In the genomic region with DNA sequence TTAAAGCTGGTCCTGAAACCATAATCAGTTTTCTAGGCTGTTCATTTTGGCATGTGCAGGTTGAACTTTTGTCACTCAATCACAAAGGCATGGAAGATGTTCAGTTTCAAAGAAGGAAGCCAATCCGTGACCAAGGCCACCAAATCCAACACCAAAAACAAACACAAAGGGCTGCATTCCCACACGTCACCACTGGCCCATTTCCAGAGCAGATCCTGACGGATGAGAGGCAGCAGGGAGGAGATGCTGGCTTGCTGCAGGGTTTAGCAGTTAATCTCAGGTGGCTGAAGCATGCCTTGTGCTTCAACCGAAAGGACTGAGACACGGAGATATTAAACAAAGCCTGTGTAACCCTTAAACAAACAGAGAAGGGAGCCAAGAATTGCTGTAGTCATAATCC, we compare ENCODE assay signal across 12 cellular contexts.
DNase-seq lines count a peak whose midpoint lies in the region; ATAC-seq and TF ChIP-seq lines count a peak whose summit lies in the region.
"Had no signal": no experiment of that assay in that cellular context is flagged by ENCODE, and none has a peak within 500 bp of the region (broad histone marks: within the 10 kb centered on the region; RNA-seq: fewer than 3 reads in every experiment).

No MANE protein-coding gene starts in this region.

- H3K9ac ChIP-seq in Karpas-422 (ENCODE audit: low read length) = no peak overlapping the region

- H3K9me3 ChIP-seq in ascending aorta (no peaks in the 10 kb centered on the region), Karpas-422 (ENCODE audit: low read length) (no peaks in the 10 kb centered on the region)
- H3K9me3 ChIP-seq: Caco-2, prostate gland had no signal

- H3K27ac Mint-ChIP-seq in nephron progenitor cell = no peak overlapping the region

- no peaks in the 10 kb centered on the region for H3K9me3 Mint-ChIP-seq in nephron progenitor cell
- H3K9me3 Mint-ChIP-seq: central memory CD8-positive, alpha-beta T cell had no signal

- H3K36me3 ChIP-seq in ascending aorta (no peaks in the 10 kb centered on the region), Karpas-422 (ENCODE audit: insufficient read depth, low read length) (no peaks in the 10 kb centered on the region)
- H3K36me3 ChIP-seq: prostate gland had no signal

- TF ChIP-seq CTCF in ascending aorta (IDR thresholded peaks at IDR 0.05) (no peak), nephron progenitor cell (IDR thresholded peaks at IDR 0.05) (no peak)

- H3K4me1 Mint-ChIP-seq in nephron progenitor cell = peaks cover 49% of the 10 kb centered on the region
- H3K4me1 Mint-ChIP-seq: central memory CD8-positive, alpha-beta T cell had no signal

- H3K36me3 Mint-ChIP-seq in nephron progenitor cell (ENCODE audit: low read depth) = no peaks in the 10 kb centered on the region

- intact Hi-C loops in ascending aorta (cut with DNase I) = no loop called here
- intact Hi-C loops in left cardiac atrium (cut with DNase I) = loop anchor here in 1 of 2 donors (10.0 kb wide), 1 partner anchor 95 kb away; no protein-coding TSS in a partner anchor
- intact Hi-C loops in posterior vena cava (cut with DNase I) = no loop called here

- H3K4me1 ChIP-seq in ascending aorta = peaks cover 15 to 37% of the 10 kb centered on the region in 2 donors
- no peaks in the 10 kb centered on the region for H3K4me1 ChIP-seq in Karpas-422 (ENCODE audit: low read length)
- H3K4me1 ChIP-seq: Caco-2 had no signal

- H3K4me3 ChIP-seq in ascending aorta (peak overlapping the region in 1 of 2 donors; percentile 13), Karpas-422 (ENCODE audit: low read length) (no peak overlapping the region)
- H3K4me3 ChIP-seq: prostate gland had no signal

- H3K27me3 Mint-ChIP-seq in nephron progenitor cell (ENCODE audit: low read depth, poor library complexity) = peaks cover 15% of the 10 kb centered on the region

- peak; percentile 17 for DNase-seq in GM03348 (ENCODE audit: low spot score)
- DNase-seq in ascending aorta (ENCODE audit: low spot score in 2 of 2) = peak in 1 of 2 donors; percentile 77
- peak; percentile 85 for DNase-seq in left cardiac atrium
- DNase-seq in posterior vena cava (ENCODE audit: low spot score) = peak; percentile 90
- no peak for DNase-seq in T1000 (lab: John Stamatoyannopoulos, UW)
- no peak for DNase-seq in nephron progenitor cell
- DNase-seq in NCI-H1930 (lab: John Stamatoyannopoulos, UW) = no peak
- DNase-seq in Karpas-422 = no peak
- DNase-seq: hypothalamus had no signal

- no peak overlapping the region for H3K4me2 ChIP-seq in Karpas-422 (ENCODE audit: low read depth, low read length, poor library complexity, severe bottlenecking)

- no peak overlapping the region for H3K4me3 Mint-ChIP-seq in nephron progenitor cell
- H3K4me3 Mint-ChIP-seq: central memory CD8-positive, alpha-beta T cell had no signal

- H3K27me3 ChIP-seq in ascending aorta (no peaks in the 10 kb centered on the region), Karpas-422 (ENCODE audit: low read length) (no peaks in the 10 kb centered on the region)

- H3K9me2 ChIP-seq in Karpas-422 (replicated peaks; ENCODE audit: insufficient read depth, low read length) = no peaks in the 10 kb centered on the region

- no peaks in the 10 kb centered on the region for H4K20me1 ChIP-seq in Karpas-422 (ENCODE audit: insufficient read depth, low read depth, low read length)

- H3K27ac ChIP-seq in ascending aorta (peak overlapping the region; percentile 64 to 84), Karpas-422 (ENCODE audit: low read length) (no peak overlapping the region)
- H3K27ac ChIP-seq: prostate gland had no signal

- no peaks in the 10 kb centered on the region for H3K79me2 ChIP-seq in Karpas-422 (ENCODE audit: low read length)

- no peak overlapping the region for H2AFZ ChIP-seq in Karpas-422 (ENCODE audit: low read length)

- peak; percentile 28 to 30 for ATAC-seq in left cardiac atrium

Comparison
In these comparisons a context has a peak if more than half of its experiments do, and no peak if none do; other contexts are left out.
1. DNase-seq: peak in GM03348 (single experiment), left cardiac atrium (single experiment) and posterior vena cava (single experiment); none in T1000 (single experiment), nephron progenitor cell (single experiment), NCI-H1930 (0 of 2) and Karpas-422 (single experiment).